In the genomic region with DNA sequence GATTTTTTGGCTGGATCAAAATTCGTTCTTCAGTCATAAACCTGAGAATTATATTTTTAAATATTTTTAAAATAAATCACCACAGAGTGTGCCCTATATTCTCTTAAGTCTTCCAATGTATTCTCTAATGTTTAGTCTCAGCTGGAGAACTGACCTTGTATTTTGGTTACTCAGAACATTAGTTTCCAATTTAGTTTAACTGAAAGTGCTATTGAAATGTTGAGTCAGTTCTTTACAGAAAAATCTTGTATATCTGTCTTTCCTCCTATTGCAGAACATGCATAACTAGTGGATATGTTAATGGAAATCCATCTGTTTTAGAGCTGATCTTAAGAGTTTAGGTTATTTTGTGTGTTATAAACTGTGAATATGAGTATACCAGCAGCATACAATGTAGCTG, we compare ENCODE assay signal across 30 cellular contexts.
"Had no signal": no experiment of that assay in that cellular context is flagged by ENCODE, and none has a peak within 500 bp of the region (broad histone marks: within the 10 kb centered on the region; RNA-seq: fewer than 3 reads in every experiment).

No MANE protein-coding gene starts in this region.

- H3K36me3 ChIP-seq: ascending aorta, cardiac muscle cell, colonic mucosa had no signal

- ATAC-seq: activated CD8-positive, alpha-beta T cell treated with anti-CD3 and anti-CD28 coated beads for 36 hours; activated naive CD8-positive, alpha-beta T cell treated with anti-CD3 and anti-CD28 coated beads, Interleukin-2, amount 50 U/mL, for 24 hours; activated T-cell treated with anti-CD3 and anti-CD28 coated beads, Interleukin-2, amount 50 U/mL, for 4 hours had no signal

- H3K27ac ChIP-seq: ascending aorta, cardiac muscle cell, colonic mucosa, VCaP had no signal

- H3K4me1 ChIP-seq: ascending aorta, colonic mucosa had no signal

- DNase-seq: activated B cell treated with CpG ODN at 0.5 μM for 24 hours; activated CD4-positive, alpha-beta memory T cell treated with anti-CD3 and anti-CD28 coated beads for 36 hours; activated CD4-positive, alpha-beta T cell treated with anti-CD3 and anti-CD28 coated beads for 4 hours; activated CD4-positive, alpha-beta T cell treated with anti-CD3 and anti-CD28 coated beads, Interleukin-2, amount 10 ng/mL, durations not matched to agents 24 days and 14 days; activated CD4-positive, alpha-beta T cell treated with anti-CD3 and anti-CD28 coated beads, Interleukin-2, amount 50 U/mL, for 1 hour; activated CD4-positive, alpha-beta T cell treated with anti-CD3 and anti-CD28 coated beads, Interleukin-2, amount 50 U/mL, for 4 hours; activated CD4-positive, CD25-positive, alpha-beta regulatory T cell treated with anti-CD3 and anti-CD28 coated beads, Interleukin-2, amount 50 U/mL, for 72 hours; activated CD8-positive, alpha-beta memory T cell treated with anti-CD3 and anti-CD28 coated beads, Interleukin-2, amount 50 U/mL, for 4 hours; activated CD8-positive, alpha-beta T cell treated with anti-CD3 and anti-CD28 coated beads for 36 hours; activated effector memory CD4-positive, alpha-beta T cell treated with Interleukin-2 at 50 U/mL for 16 hours; activated gamma-delta T cell; activated naive CD4-positive, alpha-beta T cell treated with anti-CD3 and anti-CD28 coated beads, Interleukin-2, amount 10 ng/mL, durations not matched to agents 7 days and 5 days; activated naive CD4-positive, alpha-beta T cell treated with Interleukin-2 at 50 U/mL for 16 hours; activated naive CD8-positive, alpha-beta T cell treated with anti-CD3 and anti-CD28 coated beads, Interleukin-2, amount 10 ng/mL, durations not matched to agents 7 days and 5 days; activated naive CD8-positive, alpha-beta T cell treated with anti-CD3 and anti-CD28 coated beads, Interleukin-2, amount 50 U/mL, for 24 hours; activated T-cell treated with anti-CD3 and anti-CD28 coated beads for 4 hours; activated T-cell treated with anti-CD3 and anti-CD28 coated beads, Interleukin-2, amount 50 U/mL, for 1 hour; activated T-cell treated with anti-CD3 and anti-CD28 coated beads, Interleukin-2, amount 50 U/mL, for 4 hours; amygdala; anterior cingulate cortex; caudate nucleus; cerebellar nuclear complex; colonic mucosa; T-helper 2 cell; T-helper 9 cell had no signal

- FAIRE-seq: bronchial epithelial cell, TTC549 had no signal

- H3K27me3 ChIP-seq: ascending aorta, cardiac muscle cell, colonic mucosa had no signal

- H3K9me3 ChIP-seq: ascending aorta, colonic mucosa had no signal

- H3K4me3 ChIP-seq: ascending aorta, cardiac muscle cell, colonic mucosa had no signal
